ENCODE assay signal across 22 cellular contexts in the genomic region with DNA sequence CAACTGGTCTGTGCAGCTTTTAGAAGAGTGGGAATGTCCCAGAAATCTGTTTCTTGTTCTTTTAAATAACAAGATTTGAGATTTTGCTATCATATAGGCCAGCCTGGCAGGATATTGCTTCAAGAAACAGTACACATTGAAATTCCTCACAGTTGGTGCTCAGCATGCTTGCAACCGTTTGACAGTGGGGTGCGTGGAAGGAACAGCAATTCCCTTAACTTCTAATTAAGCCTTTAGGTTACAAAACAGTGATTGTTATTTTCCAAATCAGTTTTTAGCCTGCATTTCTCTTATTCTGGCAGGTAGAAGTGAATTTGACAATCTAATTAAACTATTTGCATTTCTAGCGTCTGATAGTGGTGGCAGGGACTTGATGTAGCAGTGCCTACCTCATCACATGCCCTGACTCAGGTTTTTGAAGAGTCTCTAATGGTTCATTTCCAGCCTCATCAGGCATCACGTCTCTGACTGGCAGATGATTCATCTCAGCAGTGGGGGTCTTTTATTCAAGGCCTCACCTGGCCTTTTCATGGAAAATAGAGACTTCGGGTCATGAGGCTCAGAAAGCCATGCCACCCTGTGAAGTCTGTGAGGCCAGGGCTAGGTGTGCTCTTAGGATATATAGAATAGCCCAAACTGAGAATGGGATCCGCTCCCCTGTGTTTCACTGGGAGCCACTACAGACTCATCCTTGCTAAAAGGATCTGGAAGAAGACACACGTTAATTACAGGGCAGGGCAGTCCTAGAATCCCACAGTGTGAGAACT. TPM values are rescaled to one million over a fixed set of nuclear protein-coding genes. Genes with fewer than 3 reads are reported as not detected.
DNase-seq lines count a peak whose midpoint lies in the region; ATAC-seq, FAIRE-seq and TF ChIP-seq lines count a peak whose summit lies in the region.
"Had no signal": no experiment of that assay in that cellular context is flagged by ENCODE, and none has a peak within 500 bp of the region (broad histone marks: within the 10 kb centered on the region; RNA-seq: fewer than 3 reads in every experiment).

No MANE protein-coding gene starts in this region.

- DNase-seq in A549 (ENCODE audit: low read depth in 1 of 2, low spot score in 1 of 2), result no peak
- peak; percentile 21 for DNase-seq in NCI-H2227 (lab: John Stamatoyannopoulos, UW; ENCODE audit: unreplicated experiment)
- DNase-seq in iPS-NIHi7 (ENCODE audit: extremely low spot score), result peak; percentile 47
- DNase-seq in GDM1 (lab: John Stamatoyannopoulos, UW), result no peak
- no peak for DNase-seq in NCI-H187 treated with DMSO at 0.1 percent for 48 hours (lab: John Stamatoyannopoulos, UW)
- DNase-seq: Calu3; CD8-positive, alpha-beta T cell; DMS153; NCI-H1105; NCI-H2081 treated with DMSO at 0.1 percent for 48 hours; NCI-H2171 treated with DMSO at 0.1 percent for 48 hours; NCI-H774; NK-92 treated with Interleukin-12 subunit alpha and Interleukin-12 subunit beta, amount 100 ng/mL, for 24 hours; Peyer's patch; SJCRH30 had no signal

- no peak overlapping the region for H3K27ac ChIP-seq in A549
- peak overlapping the region; percentile 70 for H3K27ac ChIP-seq in angular gyrus (ENCODE audit: low read depth, low read length)
- H3K27ac ChIP-seq: 22Rv1, Peyer's patch, SJCRH30 had no signal

- FAIRE-seq in A549 (lab: Jason Lieb, UNC), result peak; percentile 61
- FAIRE-seq: G401.6 had no signal

- TF ChIP-seq CTCF in A549 (IDR thresholded peaks at IDR 0.05), result no peak

- no peak for TF ChIP-seq EP300 in A549 (IDR thresholded peaks at IDR 0.05)

- H3K4me1 ChIP-seq in A549, result peaks cover 5% of the 10 kb centered on the region; the same call in 2 of the 3 replicates
- H3K4me1 ChIP-seq: HAP-1, Peyer's patch, SJCRH30 had no signal

- no peak overlapping the region for H3K4me3 ChIP-seq in A549
- H3K4me3 ChIP-seq: HAP-1, Peyer's patch, SJCRH30 had no signal

- TF ChIP-seq RAD21 in A549 (conservative IDR thresholded peaks at IDR 0.05 in 1 of 2, IDR thresholded peaks at IDR 0.05 in 1 of 2), result no peak

- ATAC-seq in A549 (no peak), GM21825 (IDR thresholded peaks at IDR 0.05; ENCODE audit: unreplicated experiment) (no peak), SK-N-SH treated with all-trans-retinoic acid at 6 μM for 48 hours (no peak)
- ATAC-seq: CD8-positive, alpha-beta T cell had no signal

- H3K9me3 ChIP-seq in A549, result no peaks in the 10 kb centered on the region
- H3K9me3 ChIP-seq: HAP-1, Peyer's patch, SJCRH30 had no signal

- CTCF ChIA-PET in A549 (lab: Yijun Ruan, JAX), result no interaction called here

- no peak overlapping the region for H3K4me2 ChIP-seq in A549

- POLR2A ChIA-PET in A549 (lab: Yijun Ruan, JAX), result no interaction called here

- WGBS in A549 (ENCODE audit: missing lambda C conversion rate), result 81% methylated on average over 7 of the region's 7 CpGs

- TF ChIP-seq POLR2A in A549 (IDR thresholded peaks at IDR 0.05; ENCODE audit: low read length), result no peak

TF ChIP-seq in A549, 52 proteins besides CTCF, POLR2A, EP300 and RAD21:
- no peak for TF ChIP-seq TFCP2L1 (CRISPR knock-in tag; IDR thresholded peaks at IDR 0.05)
- TF ChIP-seq RNF2 (IDR thresholded peaks at IDR 0.05; ENCODE audit: borderline replicate concordance, low read depth), result no peak
- no peak for TF ChIP-seq JUNB (IDR thresholded peaks at IDR 0.05)
- no peak for TF ChIP-seq EHF (CRISPR knock-in tag; IDR thresholded peaks at IDR 0.05)

TF ChIP-seq in SK-N-SH treated with all-trans-retinoic acid at 6 μM for 48 hours, 23 proteins besides CTCF, POLR2A, EP300 and RAD21:
- TF ChIP-seq BACH2 (CRISPR knock-in tag; IDR thresholded peaks at IDR 0.05; ENCODE audit: borderline replicate concordance) (no peak), ZNF565 (CRISPR knock-in tag; conservative IDR thresholded peaks at IDR 0.05; ENCODE audit: low read depth) (no peak)

RNA-seq across cellular contexts. Expression of a gene that starts 50.9 kb away (rescaled TPM):
- 1.9 and 2.0 TPM in 2 replicates for polyA plus RNA-seq in A549 (2011; rRNA removed)
- 0.21 and 0.29 TPM in 2 replicates for polyA plus RNA-seq in A549 (2012; cell fraction: cytosol; rRNA removed)
- 0.11 and 0.18 TPM in 2 replicates for polyA plus RNA-seq in A549 (2012; cell fraction: nucleus; rRNA removed)
- 1.0 to 1.1 TPM (median 1.0 TPM) in 3 replicates for polyA plus RNA-seq in A549 (2017; fragmentation: RNase III; extraction: RNeasy Plus Mini Kit Qiagen cat#74134 plus additional on column Dnase treatment)
- polyA minus RNA-seq in A549 (2011; rRNA and poly(A)+ RNA removed), result 3.0 and 3.9 TPM in 2 replicates
- polyA plus RNA-seq: IgD-negative memory B cell had no signal

Comparison
In these comparisons a context has a peak if more than half of its experiments do, and no peak if none do; other contexts are left out.
1. DNase-seq: peak in NCI-H2227 (single experiment) and iPS-NIHi7 (single experiment); none in A549 (0 of 2), GDM1 (single experiment) and NCI-H187 treated with DMSO at 0.1 percent for 48 hours (single experiment).